Comparison of ENCODE assay signal across 9 cellular contexts in genomic region chr2:236176417-236176816, GRCh38. TPM values are rescaled to one million over a fixed set of nuclear protein-coding genes. Genes with fewer than 3 reads are reported as not detected.
DNase-seq lines count a peak whose midpoint lies in the region; ATAC-seq and TF ChIP-seq lines count a peak whose summit lies in the region.
"Had no signal": no experiment of that assay in that cellular context is flagged by ENCODE, and none has a peak within 500 bp of the region (broad histone marks: within the 10 kb centered on the region; RNA-seq: fewer than 3 reads in every experiment).

No MANE protein-coding gene starts in this region.

- H3K27me3 ChIP-seq in aorta (ENCODE audit: control insufficient read depth in 1 of 2, insufficient read depth in 2 of 2, low read length in 1 of 2) = no peaks in the 10 kb centered on the region

- H3K9me3 ChIP-seq in aorta (ENCODE audit: control insufficient read depth, low read length) = no peaks in the 10 kb centered on the region

- TF ChIP-seq CTCF in VCaP (conservative IDR thresholded peaks at IDR 0.05) = peak; percentile 59

- H3K27ac Mint-ChIP-seq in stimulated activated naive CD8-positive, alpha-beta T cell treated with anti-CD3 and anti-CD28 coated beads, Interleukin-15, amount 100 ng/mL, for 72 hours = no peak overlapping the region

- peak; percentile 53 for DNase-seq in COLO668 (lab: John Stamatoyannopoulos, UW; ENCODE audit: unreplicated experiment)
- peak; percentile 51 for DNase-seq in HCEC 1CT
- no peak for DNase-seq in left lobe of liver (ENCODE audit: low spot score)
- DNase-seq in aorta = no peak
- no peak for DNase-seq in stimulated activated naive CD8-positive, alpha-beta T cell treated with anti-CD3 and anti-CD28 coated beads, Interleukin-15, amount 100 ng/mL, for 72 hours
- no peak for DNase-seq in GM19240 (ENCODE audit: insufficient read length, low spot score)
- DNase-seq: NCI-H2227 treated with DMSO at 0.1 percent for 48 hours had no signal

- peak; percentile 71 for ATAC-seq in left lobe of liver
- no peak for ATAC-seq in aorta (ENCODE audit: low FRiP score)
- ATAC-seq in stimulated activated naive CD8-positive, alpha-beta T cell treated with anti-CD3 and anti-CD28 coated beads, Interleukin-15, amount 100 ng/mL, for 72 hours = no peak
- ATAC-seq in HG03280 (IDR thresholded peaks at IDR 0.05; ENCODE audit: unreplicated experiment) = no peak

- intact Hi-C loops in aorta (cut with DNase I) = no loop called here

- H3K4me1 Mint-ChIP-seq in stimulated activated naive CD8-positive, alpha-beta T cell treated with anti-CD3 and anti-CD28 coated beads, Interleukin-15, amount 100 ng/mL, for 72 hours = peaks cover 10% of the 10 kb centered on the region

- no peaks in the 10 kb centered on the region for H3K9me3 Mint-ChIP-seq in stimulated activated naive CD8-positive, alpha-beta T cell treated with anti-CD3 and anti-CD28 coated beads, Interleukin-15, amount 100 ng/mL, for 72 hours

- H3K36me3 ChIP-seq in aorta (ENCODE audit: control insufficient read depth in 1 of 2, insufficient read depth in 2 of 2, low read length in 1 of 2) = no peaks in the 10 kb centered on the region

- H3K27me3 Mint-ChIP-seq in stimulated activated naive CD8-positive, alpha-beta T cell treated with anti-CD3 and anti-CD28 coated beads, Interleukin-15, amount 100 ng/mL, for 72 hours = peaks cover 100% of the 10 kb centered on the region

- no peak overlapping the region for H3K4me3 ChIP-seq in aorta (ENCODE audit: low read length in 2 of 2)

- WGBS in aorta, 2 donors = 43 to 45% methylated on average over 7 of the region's 7 CpGs

- H3K27ac ChIP-seq in VCaP (no peak overlapping the region), aorta (ENCODE audit: low read depth in 1 of 2, low read length in 2 of 2) (no peak overlapping the region)

- H3K4me1 ChIP-seq in aorta (ENCODE audit: control insufficient read depth in 1 of 2, insufficient read depth in 2 of 2, low read length in 2 of 2) = no peaks in the 10 kb centered on the region

- no peak overlapping the region for H3K4me3 Mint-ChIP-seq in stimulated activated naive CD8-positive, alpha-beta T cell treated with anti-CD3 and anti-CD28 coated beads, Interleukin-15, amount 100 ng/mL, for 72 hours

RNA-seq across cellular contexts. Expression of gene GBX2, which starts 8.2 kb away (rescaled TPM):
- total RNA-seq in left lobe of liver (not detected), aorta (not detected)
- 1 to 10 TPM in 1 of 2 donors, under 1 TPM in 1; 0.59 to 1.3 TPM for polyA plus RNA-seq in aorta

Comparison
In these comparisons a context has a peak if more than half of its experiments do, and no peak if none do; other contexts are left out.
1. DNase-seq: peak in COLO668 (single experiment) and HCEC 1CT (single experiment); none in left lobe of liver (single experiment), aorta (0 of 2), stimulated activated naive CD8-positive, alpha-beta T cell treated with anti-CD3 and anti-CD28 coated beads, Interleukin-15, amount 100 ng/mL, for 72 hours (0 of 2) and GM19240 (single experiment).